In genomic region chr1:7632126-7632525, GRCh38 we compare ENCODE assay signal across 23 cellular contexts.
"Had no signal": no experiment of that assay in that cellular context is flagged by ENCODE, and none has a peak within 500 bp of the region (broad histone marks: within the 10 kb centered on the region; RNA-seq: fewer than 3 reads in every experiment).

No MANE protein-coding gene starts in this region.

- H3K9me3 Mint-ChIP-seq: IgD-negative memory B cell had no signal

- H3K27ac ChIP-seq: HL-60 had no signal

- H3K4me1 Mint-ChIP-seq: IgD-negative memory B cell had no signal

- FAIRE-seq: HTR-8/SVneo, RCC 7860 had no signal

- H3K9ac ChIP-seq: SK-N-SH had no signal

- DNase-seq: KBM-7, MV-4-11, NCI-H1048, NCI-H1105, NCI-H1436, NCI-H187, NCI-H2029, NCI-H2081 treated with DMSO at 0.1 percent for 48 hours, NCI-H2171 treated with DMSO at 0.1 percent for 48 hours, NCI-H226, NCI-H446, NCI-H510A, NCI-H524 treated with DMSO at 0.1 percent for 48 hours, NCI-H69, NCI-H774, RPMI8226, SHP77, SK-N-SH, SW 1271 had no signal

- H3K4me3 Mint-ChIP-seq: IgD-negative memory B cell had no signal

- H3K9me3 ChIP-seq: SK-N-SH had no signal

- H3K4me2 ChIP-seq: SK-N-SH had no signal

- H3K36me3 Mint-ChIP-seq: IgD-negative memory B cell had no signal
